21 cellular contexts compared by ENCODE assay signal in genomic region chr3:57091471-57091870, GRCh38. TPM values are rescaled to one million over a fixed set of nuclear protein-coding genes. Genes with fewer than 3 reads are reported as not detected.
DNase-seq lines count a peak whose midpoint lies in the region; ATAC-seq and TF ChIP-seq lines count a peak whose summit lies in the region.
"Had no signal": no experiment of that assay in that cellular context is flagged by ENCODE, and none has a peak within 500 bp of the region (broad histone marks: within the 10 kb centered on the region; RNA-seq: fewer than 3 reads in every experiment).

No MANE protein-coding gene starts in this region.

- TF ChIP-seq POLR2A in vagina (IDR thresholded peaks at IDR 0.05), result no peak

- TF ChIP-seq CTCF in vagina (IDR thresholded peaks at IDR 0.05) (no peak), A673 (conservative IDR thresholded peaks at IDR 0.05; ENCODE audit: low read depth, low read length) (no peak)

- H3K27ac ChIP-seq in right cardiac atrium (ENCODE audit: low read length), result no peak overlapping the region
- peak overlapping the region; percentile 51 for H3K27ac ChIP-seq in vagina
- H3K27ac ChIP-seq in A673 (ENCODE audit: low read depth, low read length, poor library complexity, severe bottlenecking), result no peak overlapping the region
- H3K27ac ChIP-seq: adrenal gland, colonic mucosa, epithelial cell of prostate had no signal

- CTCF ChIA-PET in A673 (lab: Charles Lee), result no interaction called here

- H3K27me3 ChIP-seq in right cardiac atrium (ENCODE audit: control insufficient read depth, insufficient read depth), result no peaks in the 10 kb centered on the region
- no peaks in the 10 kb centered on the region for H3K27me3 ChIP-seq in vagina
- no peaks in the 10 kb centered on the region for H3K27me3 ChIP-seq in A673 (replicated peaks; ENCODE audit: insufficient read depth, low read depth, low read length, poor library complexity)
- H3K27me3 ChIP-seq: adrenal gland, colonic mucosa had no signal

- POLR2A ChIA-PET in A673 (lab: Charles Lee; ENCODE audit: low non-redundant PET), result no interaction called here

- H3K4me1 ChIP-seq in right cardiac atrium (ENCODE audit: control insufficient read depth, insufficient read depth, low read length) (no peaks in the 10 kb centered on the region), vagina (no peaks in the 10 kb centered on the region), A673 (ENCODE audit: insufficient read depth, low read length, poor library complexity, severe bottlenecking) (no peaks in the 10 kb centered on the region)
- H3K4me1 ChIP-seq: adrenal gland, colonic mucosa had no signal

- H3K9me3 ChIP-seq in right cardiac atrium (ENCODE audit: control insufficient read depth, low read length), result no peaks in the 10 kb centered on the region
- no peaks in the 10 kb centered on the region for H3K9me3 ChIP-seq in vagina
- H3K9me3 ChIP-seq in A673 (ENCODE audit: low read depth, low read length, poor library complexity, severe bottlenecking), result no peaks in the 10 kb centered on the region
- H3K9me3 ChIP-seq: adrenal gland, colonic mucosa had no signal

- no peak for DNase-seq in Right ventricle myocardium superior
- no peak for DNase-seq in right cardiac atrium
- peak; percentile 17 for DNase-seq in fibroblast of gingiva (ENCODE audit: low read depth)
- peak; percentile 88 for DNase-seq in myocyte (ENCODE audit: low read depth)
- no peak for DNase-seq in vagina (ENCODE audit: extremely low spot score in 2 of 2)
- DNase-seq in A673 (ENCODE audit: low spot score), result no peak
- no peak for DNase-seq in NCI-H1105 (lab: John Stamatoyannopoulos, UW)
- no peak for DNase-seq in NCI-H2227 (lab: John Stamatoyannopoulos, UW; ENCODE audit: unreplicated experiment)
- DNase-seq: activated B cell treated with CpG ODN at 0.5 μM for 24 hours; adrenal gland; colonic mucosa; NCI-H1048; NCI-H226; NK-92 treated with Interleukin-12 subunit alpha and Interleukin-12 subunit beta, amount 100 ng/mL, for 24 hours; stimulated activated naive CD4-positive, alpha-beta T cell had no signal

- H3K4me3 ChIP-seq in right cardiac atrium (ENCODE audit: low read length) (no peak overlapping the region), vagina (no peak overlapping the region), A673 (ENCODE audit: low read depth, low read length, poor library complexity, severe bottlenecking) (no peak overlapping the region)
- H3K4me3 ChIP-seq: adrenal gland, colonic mucosa had no signal

- intact Hi-C loops in Right ventricle myocardium superior (cut with DNase I), result no loop called here
- intact Hi-C loops in right cardiac atrium (cut with DNase I), result no loop called here
- intact Hi-C loops in vagina (cut with DNase I), result no loop called here
- intact Hi-C loops in A673 (cut with micrococcal nuclease; ENCODE audit: unreplicated experiment), result no loop called here

- no TSS peak for BruUV-seq in A673 (replicated peaks; lab: Mats Ljungman, UMichigan)

- 54% methylated on average over 2 of the region's 2 CpGs for WGBS in right cardiac atrium

- H3K36me3 ChIP-seq in vagina (no peaks in the 10 kb centered on the region), A673 (ENCODE audit: insufficient read depth, low read length, poor library complexity, severe bottlenecking) (no peaks in the 10 kb centered on the region)
- H3K36me3 ChIP-seq: adrenal gland, colonic mucosa had no signal

- ATAC-seq in Right ventricle myocardium superior (ENCODE audit: poor library complexity) (peak; percentile 45), right cardiac atrium (no peak)

RNA-seq across cellular contexts. Expression of gene SPATA12, which starts 31.0 kb away (rescaled TPM):
- total RNA-seq in Right ventricle myocardium superior (not detected), right cardiac atrium (not detected), myocyte (0.19 TPM in 1 of 2 replicates, not detected in the other), vagina (not detected), A673 (2021) (not detected in 2 replicates)
- 0.02 TPM for polyA plus RNA-seq in right cardiac atrium
- polyA plus RNA-seq in myocyte (2012), result 0.16 TPM
- total RNA-seq: activated B cell treated with CpG ODN at 0.5 μM for 24 hours; activated T-helper 2 cell treated with anti-CD3 and anti-CD28 coated beads, Interferon-gamma antibody, Interleukin-2, Interleukin-4, amounts not matched to agents 10 μg/mL and 5 μg/mL and 100 μg/mL, durations not matched to agents 14 hours and 24 hours and 36 hours; mononuclear cell; T-helper 1 cell treated with Interleukin-12 subunit alpha and Interleukin-12 subunit beta and Interleukin-4 antibody, amounts not matched to agents 30 ng/mL and 1 ng/mL, for 36 hours; ureter had no signal
- polyA plus RNA-seq: IgD-negative memory B cell had no signal

Comparison
In these comparisons a context has a peak if more than half of its experiments do, and no peak if none do; other contexts are left out.
1. DNase-seq: peak in fibroblast of gingiva (single experiment) and myocyte (single experiment); none in Right ventricle myocardium superior (single experiment), right cardiac atrium (0 of 3), vagina (0 of 2), A673 (single experiment), NCI-H1105 (single experiment) and NCI-H2227 (single experiment).